Comparison of ENCODE assay signal across 15 cellular contexts in genomic region chr19:34181111-34181864, GRCh38. TPM values are rescaled to one million over a fixed set of nuclear protein-coding genes. Genes with fewer than 3 reads are reported as not detected.
A peak's percentile ranks its signal among the peaks of the same experiment; 100 is the strongest.
DNase-seq lines count a peak whose midpoint lies in the region; ATAC-seq and TF ChIP-seq lines count a peak whose summit lies in the region.
"Had no signal": no experiment of that assay in that cellular context is flagged by ENCODE, and none has a peak within 500 bp of the region (broad histone marks: within the 10 kb centered on the region; RNA-seq: fewer than 3 reads in every experiment).

No MANE protein-coding gene starts in this region.

- H3K36me3 ChIP-seq in SU-DHL-6 (ENCODE audit: low read length), result peaks cover 8% of the 10 kb centered on the region; the same call in 1 of the 2 replicates
- no peaks in the 10 kb centered on the region for H3K36me3 ChIP-seq in upper lobe of right lung

- H3K4me3 Mint-ChIP-seq in stimulated activated naive CD8-positive, alpha-beta T cell treated with anti-CD3 and anti-CD28 coated beads, Interleukin-15, Interleukin-2, amounts not matched to agents 100 ng/mL and 50 ng/mL, for 24 hours, result no peak overlapping the region
- H3K4me3 Mint-ChIP-seq in immature natural killer cell, result peak overlapping the region in 3 of 5 donors; percentile 1 to 42 (median 30)
- H3K4me3 Mint-ChIP-seq: neural progenitor cell; T-helper 1 cell treated with Interleukin-12 subunit alpha and Interleukin-12 subunit beta and Interleukin-4 antibody, amounts not matched to agents 30 μg/mL and 1 μg/mL, for 36 hours had no signal

- H3F3A ChIP-seq in SU-DHL-6 (ENCODE audit: insufficient read depth), result peaks cover 46% of the 10 kb centered on the region

- TF ChIP-seq CTCF in SU-DHL-6 (IDR thresholded peaks at IDR 0.05; ENCODE audit: insufficient read depth, low read length, poor library complexity, severe bottlenecking) (no peak), upper lobe of right lung (IDR thresholded peaks at IDR 0.05) (no peak), GM13976 (IDR thresholded peaks at IDR 0.05; ENCODE audit: borderline replicate concordance, control extremely low read depth, extremely low read depth, insufficient read depth, missing control alignments) (no peak)

- intact Hi-C loops in upper lobe of right lung (cut with DNase I), result no loop called here

- H3K9me2 ChIP-seq in SU-DHL-6 (replicated peaks; ENCODE audit: insufficient read depth, low read length), result no peaks in the 10 kb centered on the region

- H3K27me3 Mint-ChIP-seq in stimulated activated naive CD8-positive, alpha-beta T cell treated with anti-CD3 and anti-CD28 coated beads, Interleukin-15, Interleukin-2, amounts not matched to agents 100 ng/mL and 50 ng/mL, for 24 hours, result no peaks in the 10 kb centered on the region
- peaks cover 0 to 6% (median 0%) of the 10 kb centered on the region in 3 donors for H3K27me3 Mint-ChIP-seq in immature natural killer cell (ENCODE audit: low read depth in 3 of 3)

- H3K4me3 ChIP-seq in SU-DHL-6 (ENCODE audit: insufficient read depth, low read length, poor library complexity, severe bottlenecking), result no peak overlapping the region
- H3K4me3 ChIP-seq in upper lobe of right lung, result no peak overlapping the region
- H3K4me3 ChIP-seq: BLaER1, neural progenitor cell had no signal

- peaks cover 85% of the 10 kb centered on the region for H4K20me1 ChIP-seq in SU-DHL-6 (ENCODE audit: low read depth, low read length)

- peak overlapping the region; percentile 2 for H3K27ac ChIP-seq in SU-DHL-6 (ENCODE audit: low read depth, low read length)
- H3K27ac ChIP-seq in upper lobe of right lung, result no peak overlapping the region
- H3K27ac ChIP-seq: BLaER1, neural progenitor cell had no signal

- peak overlapping the region; percentile 20 for H3K4me2 ChIP-seq in SU-DHL-6 (ENCODE audit: low read depth, low read length, poor library complexity, severe bottlenecking)
- H3K4me2 ChIP-seq: BLaER1, neural progenitor cell had no signal

- no peak overlapping the region for H3K9ac ChIP-seq in SU-DHL-6 (ENCODE audit: low read length)
- H3K9ac ChIP-seq: BLaER1, neural progenitor cell had no signal

- H3K79me2 ChIP-seq in SU-DHL-6 (ENCODE audit: insufficient read depth, low read length), result peaks cover 100% of the 10 kb centered on the region

- in situ Hi-C loops in GM13976 (cut with MboI; ENCODE audit: low sequenced_read_pairs, unreplicated experiment), result no loop called here

- H3K4me1 ChIP-seq in upper lobe of right lung, result peaks cover 84% of the 10 kb centered on the region

- peaks cover 46% of the 10 kb centered on the region for H3K36me3 Mint-ChIP-seq in stimulated activated naive CD8-positive, alpha-beta T cell treated with anti-CD3 and anti-CD28 coated beads, Interleukin-15, Interleukin-2, amounts not matched to agents 100 ng/mL and 50 ng/mL, for 24 hours (ENCODE audit: low read depth)
- peaks cover 0 to 10% (median 0%) of the 10 kb centered on the region in 3 donors for H3K36me3 Mint-ChIP-seq in immature natural killer cell

- ATAC-seq in stimulated activated naive CD8-positive, alpha-beta T cell treated with anti-CD3 and anti-CD28 coated beads, Interleukin-15, Interleukin-2, amounts not matched to agents 100 U/mL and 50 U/mL, for 24 hours, result no peak
- peak; percentile 35 for ATAC-seq in upper lobe of right lung
- no peak for ATAC-seq in GM18505 (IDR thresholded peaks at IDR 0.05; ENCODE audit: unreplicated experiment)
- ATAC-seq in GM21723 (IDR thresholded peaks at IDR 0.05; ENCODE audit: unreplicated experiment), result no peak

- TF ChIP-seq POLR2A in GM18505 (IDR thresholded peaks at IDR 0.05; ENCODE audit: borderline replicate concordance, extremely low read depth, insufficient read depth, insufficient read length), result no peak

- H3K9me3 ChIP-seq in SU-DHL-6 (ENCODE audit: insufficient read depth, low read length) (no peaks in the 10 kb centered on the region), upper lobe of right lung (no peaks in the 10 kb centered on the region)
- H3K9me3 ChIP-seq: BLaER1 had no signal

- H3K27ac Mint-ChIP-seq in stimulated activated naive CD8-positive, alpha-beta T cell treated with anti-CD3 and anti-CD28 coated beads, Interleukin-15, Interleukin-2, amounts not matched to agents 100 ng/mL and 50 ng/mL, for 24 hours, result peak overlapping the region; percentile 9
- peak overlapping the region; percentile 9 to 58 (median 40) for H3K27ac Mint-ChIP-seq in immature natural killer cell
- H3K27ac Mint-ChIP-seq: neural progenitor cell; T-helper 1 cell treated with Interleukin-12 subunit alpha and Interleukin-12 subunit beta and Interleukin-4 antibody, amounts not matched to agents 30 μg/mL and 1 μg/mL, for 36 hours had no signal

- no peaks in the 10 kb centered on the region for H3K9me3 Mint-ChIP-seq in stimulated activated naive CD8-positive, alpha-beta T cell treated with anti-CD3 and anti-CD28 coated beads, Interleukin-15, Interleukin-2, amounts not matched to agents 100 ng/mL and 50 ng/mL, for 24 hours
- no peaks in the 10 kb centered on the region for H3K9me3 Mint-ChIP-seq in immature natural killer cell
- H3K9me3 Mint-ChIP-seq: neural progenitor cell; T-helper 1 cell treated with Interleukin-12 subunit alpha and Interleukin-12 subunit beta and Interleukin-4 antibody, amounts not matched to agents 30 μg/mL and 1 μg/mL, for 36 hours had no signal

- peaks cover 85% of the 10 kb centered on the region for H3K4me1 Mint-ChIP-seq in stimulated activated naive CD8-positive, alpha-beta T cell treated with anti-CD3 and anti-CD28 coated beads, Interleukin-15, Interleukin-2, amounts not matched to agents 100 ng/mL and 50 ng/mL, for 24 hours (ENCODE audit: low read depth)
- H3K4me1 Mint-ChIP-seq in immature natural killer cell, result peaks cover 89 to 98% of the 10 kb centered on the region in 2 donors

- no peaks in the 10 kb centered on the region for H3K27me3 ChIP-seq in SU-DHL-6 (ENCODE audit: low read length)
- H3K27me3 ChIP-seq in upper lobe of right lung, result no peaks in the 10 kb centered on the region
- H3K27me3 ChIP-seq: BLaER1, neural progenitor cell had no signal

- DNase-seq in stimulated activated naive CD8-positive, alpha-beta T cell treated with anti-CD3 and anti-CD28 coated beads, Interleukin-15, Interleukin-2, amounts not matched to agents 100 U/mL and 50 U/mL, for 24 hours, result no peak
- DNase-seq in immature natural killer cell (no peak), upper lobe of right lung (no peak), GM13976 (ENCODE audit: low spot score) (no peak)
- DNase-seq: activated CD8-positive, alpha-beta memory T cell treated with anti-CD3 and anti-CD28 coated beads, Interleukin-2, amount 50 U/mL, for 4 hours; NCI-H1417 treated with DMSO at 0.1 percent for 48 hours; stimulated activated CD4-positive, alpha-beta T cell treated with anti-CD3 and anti-CD28 coated beads, Interleukin-12 subunit alpha, Interleukin-12 subunit beta, amount 100 ng/mL, for 4 hours; stimulated activated CD8-positive, alpha-beta memory T cell treated with anti-CD3 and anti-CD28 coated beads, Interleukin-4, amount 100 ng/mL, for 48 hours had no signal

- no peak overlapping the region for H2AFZ ChIP-seq in SU-DHL-6 (ENCODE audit: low read depth, low read length, severe bottlenecking)
- H2AFZ ChIP-seq: neural progenitor cell had no signal

RNA-seq across cellular contexts. Expression of gene LSM14A, which starts 9.0 kb away (rescaled TPM):
- polyA plus RNA-seq in immature natural killer cell, result 100 to 1,000 TPM; 120 to 175 (median 157) TPM
- 92.8 TPM for total RNA-seq in upper lobe of right lung
